Comparison of ENCODE assay signal across 1 cellular context in the genomic region with DNA sequence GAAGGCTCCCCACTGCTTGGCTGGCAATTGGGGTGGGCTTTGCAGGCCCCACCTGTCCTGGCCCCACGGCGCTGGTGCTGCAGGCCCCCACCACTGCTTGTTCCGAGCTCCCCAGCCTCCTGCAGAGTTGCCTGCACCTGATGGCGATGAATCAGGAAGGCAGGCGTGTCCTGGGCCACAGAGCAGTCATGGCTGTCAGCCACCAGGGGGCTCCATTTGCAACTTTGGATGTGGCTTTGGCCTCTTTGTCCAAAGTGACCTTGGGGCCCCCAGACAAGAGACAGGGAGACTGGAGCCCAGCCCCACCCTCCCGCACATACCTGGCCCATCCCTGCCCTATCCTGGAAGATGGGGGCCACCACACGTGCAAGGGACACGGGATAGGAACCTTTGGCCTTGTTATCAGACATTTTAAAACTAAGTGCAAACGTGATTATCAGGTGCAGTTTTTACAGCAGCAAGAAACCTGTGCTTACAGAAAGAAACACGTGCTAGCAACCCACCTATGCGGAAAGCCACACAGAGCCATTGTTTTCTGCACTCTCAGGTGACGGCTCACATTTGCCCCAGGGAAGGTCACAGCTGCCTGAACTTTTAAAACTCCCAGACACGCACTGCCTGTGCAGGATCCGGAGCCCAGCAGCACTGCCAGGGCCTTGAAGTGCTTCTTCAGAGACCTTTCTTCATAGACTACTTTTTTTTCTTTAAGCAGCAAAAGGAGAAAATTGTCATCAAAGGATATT.
TF ChIP-seq lines count a peak whose summit lies in the region.

A gene with protein sequence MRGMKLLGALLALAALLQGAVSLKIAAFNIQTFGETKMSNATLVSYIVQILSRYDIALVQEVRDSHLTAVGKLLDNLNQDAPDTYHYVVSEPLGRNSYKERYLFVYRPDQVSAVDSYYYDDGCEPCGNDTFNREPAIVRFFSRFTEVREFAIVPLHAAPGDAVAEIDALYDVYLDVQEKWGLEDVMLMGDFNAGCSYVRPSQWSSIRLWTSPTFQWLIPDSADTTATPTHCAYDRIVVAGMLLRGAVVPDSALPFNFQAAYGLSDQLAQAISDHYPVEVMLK (plus strand): TSS at position 443 of the 743 bp plus-strand sequence. CDS start 683 bp downstream, outside the sequence.

TF ChIP-seq in WTC11, 78 proteins besides CTCF, POLR2A, EP300 and RAD21 (continued from another document):
- TF ChIP-seq TEAD1 (CRISPR knock-in tag; IDR thresholded peaks at IDR 0.05): no peak
- 0 out of 2 replicates have a peak, but pooled peaks have one; percentile 25 for TF ChIP-seq GABPB1 (CRISPR knock-in tag; IDR thresholded peaks at IDR 0.05)
- TF ChIP-seq ZNF281 (CRISPR knock-in tag; IDR thresholded peaks at IDR 0.05): no peak
- no peak for TF ChIP-seq ZNF423 (CRISPR knock-in tag; IDR thresholded peaks at IDR 0.05)
- no peak for TF ChIP-seq ZNF317 (CRISPR knock-in tag; IDR thresholded peaks at IDR 0.05; ENCODE audit: borderline replicate concordance, low read depth)
- TF ChIP-seq, protein P1, sequence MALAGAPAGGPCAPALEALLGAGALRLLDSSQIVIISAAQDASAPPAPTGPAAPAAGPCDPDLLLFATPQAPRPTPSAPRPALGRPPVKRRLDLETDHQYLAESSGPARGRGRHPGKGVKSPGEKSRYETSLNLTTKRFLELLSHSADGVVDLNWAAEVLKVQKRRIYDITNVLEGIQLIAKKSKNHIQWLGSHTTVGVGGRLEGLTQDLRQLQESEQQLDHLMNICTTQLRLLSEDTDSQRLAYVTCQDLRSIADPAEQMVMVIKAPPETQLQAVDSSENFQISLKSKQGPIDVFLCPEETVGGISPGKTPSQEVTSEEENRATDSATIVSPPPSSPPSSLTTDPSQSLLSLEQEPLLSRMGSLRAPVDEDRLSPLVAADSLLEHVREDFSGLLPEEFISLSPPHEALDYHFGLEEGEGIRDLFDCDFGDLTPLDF (CRISPR knock-in tag; IDR thresholded peaks at IDR 0.05): no peak
- no peak for TF ChIP-seq SMAD3 (CRISPR knock-in tag; IDR thresholded peaks at IDR 0.05; ENCODE audit: borderline replicate concordance)
